24 cellular contexts compared by ENCODE assay signal in the genomic region with DNA sequence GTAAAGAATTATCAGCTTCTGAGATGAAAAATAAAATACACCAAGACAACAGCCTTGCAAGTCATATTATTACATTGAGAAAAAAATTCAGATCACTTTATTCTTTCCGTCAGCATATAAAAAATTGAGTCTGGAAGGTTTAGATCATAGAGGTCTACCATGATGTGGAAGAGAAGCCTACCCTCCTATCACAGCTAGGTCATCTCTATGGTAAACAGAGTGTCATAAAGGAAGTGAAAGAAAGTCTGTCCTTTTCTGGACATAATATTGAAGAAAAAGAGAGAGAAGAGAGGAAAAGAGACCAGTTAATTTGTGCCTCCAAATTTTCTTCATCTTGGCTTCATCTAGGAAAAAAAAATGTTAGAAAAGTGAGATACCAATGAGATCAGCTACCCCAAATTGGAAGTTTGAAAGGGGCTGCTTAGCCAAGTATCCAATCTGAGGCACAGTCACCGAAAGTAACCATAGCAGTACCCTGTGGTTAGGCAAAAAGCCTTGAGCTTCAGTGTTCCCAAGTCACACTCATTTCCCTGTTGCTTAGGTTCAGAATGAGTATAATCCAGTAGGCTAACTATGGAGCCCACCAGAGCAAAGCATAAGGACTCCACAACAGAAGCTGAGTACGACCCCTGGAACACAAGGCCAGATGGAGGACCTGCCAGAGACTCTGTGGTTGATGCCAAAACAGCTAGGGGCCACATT.
"Had no signal": no experiment of that assay in that cellular context is flagged by ENCODE, and none has a peak within 500 bp of the region (broad histone marks: within the 10 kb centered on the region; RNA-seq: fewer than 3 reads in every experiment).

No MANE protein-coding gene starts in this region.

- ATAC-seq: left lung; mucosa of descending colon; naive thymus-derived CD4-positive, alpha-beta T cell; right lobe of liver; stimulated activated naive CD8-positive, alpha-beta T cell treated with anti-CD3 and anti-CD28 coated beads, Interleukin-15, amount 100 ng/mL, for 72 hours; T-helper 17 cell had no signal

- H3K27ac Mint-ChIP-seq: activated B cell treated with CpG ODN at 0.5 μM for 24 hours; activated naive CD8-positive, alpha-beta T cell treated with anti-CD3 and anti-CD28 coated beads, Interleukin-2, amount 10 ng/mL, durations not matched to agents 7 days and 5 days; stimulated activated naive CD8-positive, alpha-beta T cell treated with anti-CD3 and anti-CD28 coated beads, Interleukin-15, amount 100 ng/mL, for 72 hours; T-helper 17 cell had no signal

- H3K4me1 ChIP-seq: left lung, prostate gland had no signal

- H3K27ac ChIP-seq: brain microvascular endothelial cell, left lung, prostate gland, right lobe of liver, upper lobe of left lung had no signal

- H3K27me3 ChIP-seq: brain microvascular endothelial cell, left lung, right lobe of liver, upper lobe of left lung had no signal

- H3K36me3 ChIP-seq: brain microvascular endothelial cell, left lung, prostate gland, right lobe of liver, upper lobe of left lung had no signal

- H3K36me3 Mint-ChIP-seq: activated naive CD8-positive, alpha-beta T cell treated with anti-CD3 and anti-CD28 coated beads, Interleukin-2, amount 10 ng/mL, durations not matched to agents 7 days and 5 days had no signal

- H3K9me3 Mint-ChIP-seq: activated B cell treated with CpG ODN at 0.5 μM for 24 hours; activated naive CD8-positive, alpha-beta T cell treated with anti-CD3 and anti-CD28 coated beads, Interleukin-2, amount 10 ng/mL, durations not matched to agents 7 days and 5 days; stimulated activated naive CD8-positive, alpha-beta T cell treated with anti-CD3 and anti-CD28 coated beads, Interleukin-15, amount 100 ng/mL, for 72 hours had no signal

- H3K4me3 Mint-ChIP-seq: activated B cell treated with CpG ODN at 0.5 μM for 24 hours; activated naive CD8-positive, alpha-beta T cell treated with anti-CD3 and anti-CD28 coated beads, Interleukin-2, amount 10 ng/mL, durations not matched to agents 7 days and 5 days; naive thymus-derived CD4-positive, alpha-beta T cell; stimulated activated naive CD8-positive, alpha-beta T cell treated with anti-CD3 and anti-CD28 coated beads, Interleukin-15, amount 100 ng/mL, for 72 hours; T-helper 17 cell had no signal

- H3K9me3 ChIP-seq: left lung, mucosa of descending colon, prostate gland, right lobe of liver, upper lobe of left lung had no signal

- H3K27me3 Mint-ChIP-seq: activated B cell treated with CpG ODN at 0.5 μM for 24 hours; activated naive CD8-positive, alpha-beta T cell treated with anti-CD3 and anti-CD28 coated beads, Interleukin-2, amount 10 ng/mL, durations not matched to agents 7 days and 5 days; naive thymus-derived CD4-positive, alpha-beta T cell; stimulated activated naive CD8-positive, alpha-beta T cell treated with anti-CD3 and anti-CD28 coated beads, Interleukin-15, amount 100 ng/mL, for 72 hours; T-helper 17 cell had no signal

- H3K4me3 ChIP-seq: left lung, mucosa of descending colon, prostate gland, right lobe of liver, smooth muscle cell, upper lobe of left lung had no signal

- DNase-seq: activated B cell treated with CpG ODN at 0.5 μM for 24 hours; activated CD4-positive, alpha-beta T cell treated with anti-CD3 and anti-CD28 coated beads for 48 hours; activated CD8-positive, alpha-beta memory T cell treated with anti-CD3 and anti-CD28 coated beads for 24 hours; activated naive CD4-positive, alpha-beta T cell; activated naive CD8-positive, alpha-beta T cell treated with anti-CD3 and anti-CD28 coated beads, Interleukin-2, amount 10 ng/mL, durations not matched to agents 7 days and 5 days; brain microvascular endothelial cell; cerebellar nuclear complex; effector CD8-positive, alpha-beta T cell; foreskin fibroblast; glutamatergic neuron; hypothalamus; kidney; left lung; mammary epithelial cell; mucosa of descending colon; naive thymus-derived CD4-positive, alpha-beta T cell; right lobe of liver; stimulated activated CD4-positive, alpha-beta T cell treated with anti-CD3 and anti-CD28 coated beads, Interleukin-4, amount 100 ng/mL, for 4 hours; stimulated activated CD8-positive, alpha-beta memory T cell treated with anti-CD3 and anti-CD28 coated beads, Interleukin-4, amount 100 ng/mL, for 48 hours; stimulated activated naive CD8-positive, alpha-beta T cell treated with anti-CD3 and anti-CD28 coated beads, Interleukin-15, amount 100 ng/mL, for 72 hours; T-helper 17 cell; upper lobe of left lung had no signal
